2 cellular contexts compared by ENCODE assay signal in the genomic region with DNA sequence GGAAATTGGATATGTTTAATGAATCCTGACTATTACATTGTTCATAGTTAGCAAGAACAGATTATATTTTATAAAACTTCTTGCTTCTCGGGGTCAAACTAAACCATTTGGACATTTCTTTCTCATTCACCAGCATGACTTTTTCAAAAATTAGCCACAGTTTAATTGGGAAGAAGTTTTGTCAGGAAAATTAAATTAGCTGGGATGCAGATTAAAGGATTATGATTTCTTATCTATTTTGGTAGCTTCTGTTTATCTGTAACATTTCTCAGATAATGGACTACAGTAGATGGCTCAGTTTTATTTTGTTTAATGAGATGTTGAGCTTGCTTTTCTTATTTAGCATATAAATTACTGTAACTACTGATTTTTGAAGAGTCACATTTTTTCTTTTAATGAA.
A peak's percentile ranks its signal among the peaks of the same experiment; 100 is the strongest.
TF ChIP-seq lines count a peak whose summit lies in the region.

No MANE protein-coding gene starts in this region.

TF ChIP-seq in A549, 52 proteins besides CTCF, POLR2A, EP300 and RAD21 (continued from another document):
- TF ChIP-seq FOSL2 (IDR thresholded peaks at IDR 0.05) (no peak), FOSL2 (CRISPR knock-in tag; IDR thresholded peaks at IDR 0.05) (no peak), MYC (IDR thresholded peaks at IDR 0.05; ENCODE audit: borderline replicate concordance, low read length) (no peak)
- TF ChIP-seq, protein P1, sequence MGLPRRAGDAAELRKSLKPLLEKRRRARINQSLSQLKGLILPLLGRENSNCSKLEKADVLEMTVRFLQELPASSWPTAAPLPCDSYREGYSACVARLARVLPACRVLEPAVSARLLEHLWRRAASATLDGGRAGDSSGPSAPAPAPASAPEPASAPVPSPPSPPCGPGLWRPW (IDR thresholded peaks at IDR 0.05): no peak

TF ChIP-seq in SK-N-SH treated with all-trans-retinoic acid at 6 μM for 48 hours, 23 proteins besides CTCF, POLR2A, EP300 and RAD21 (continued from another document):
- TF ChIP-seq, protein P2, sequence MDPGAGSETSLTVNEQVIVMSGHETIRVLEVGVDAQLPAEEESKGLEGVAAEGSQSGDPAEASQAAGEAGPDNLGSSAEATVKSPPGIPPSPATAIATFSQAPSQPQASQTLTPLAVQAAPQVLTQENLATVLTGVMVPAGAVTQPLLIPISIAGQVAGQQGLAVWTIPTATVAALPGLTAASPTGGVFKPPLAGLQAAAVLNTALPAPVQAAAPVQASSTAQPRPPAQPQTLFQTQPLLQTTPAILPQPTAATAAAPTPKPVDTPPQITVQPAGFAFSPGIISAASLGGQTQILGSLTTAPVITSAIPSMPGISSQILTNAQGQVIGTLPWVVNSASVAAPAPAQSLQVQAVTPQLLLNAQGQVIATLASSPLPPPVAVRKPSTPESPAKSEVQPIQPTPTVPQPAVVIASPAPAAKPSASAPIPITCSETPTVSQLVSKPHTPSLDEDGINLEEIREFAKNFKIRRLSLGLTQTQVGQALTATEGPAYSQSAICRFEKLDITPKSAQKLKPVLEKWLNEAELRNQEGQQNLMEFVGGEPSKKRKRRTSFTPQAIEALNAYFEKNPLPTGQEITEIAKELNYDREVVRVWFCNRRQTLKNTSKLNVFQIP (CRISPR knock-in tag; IDR thresholded peaks at IDR 0.05; ENCODE audit: borderline replicate concordance, low read depth): no peak
- TF ChIP-seq PPARA (CRISPR knock-in tag; IDR thresholded peaks at IDR 0.05; ENCODE audit: borderline replicate concordance) (no peak), CREB5 (CRISPR knock-in tag; IDR thresholded peaks at IDR 0.05; ENCODE audit: low read depth) (no peak), BACH2 (CRISPR knock-in tag; IDR thresholded peaks at IDR 0.05; ENCODE audit: borderline replicate concordance) (no peak), ZNF565 (CRISPR knock-in tag; conservative IDR thresholded peaks at IDR 0.05; ENCODE audit: low read depth) (no peak), TCF4 (CRISPR knock-in tag; IDR thresholded peaks at IDR 0.05; ENCODE audit: borderline replicate concordance) (peak; percentile 27; the same call in 1 of the 2 replicates), ESRRG (CRISPR knock-in tag; IDR thresholded peaks at IDR 0.05) (no peak), RARB (CRISPR knock-in tag; IDR thresholded peaks at IDR 0.05) (no peak), GLIS3 (CRISPR knock-in tag; IDR thresholded peaks at IDR 0.05) (no peak), ZFP30 (CRISPR knock-in tag; IDR thresholded peaks at IDR 0.05) (no peak), TOX (CRISPR knock-in tag; IDR thresholded peaks at IDR 0.05; ENCODE audit: borderline replicate concordance) (no peak), ZC3H10 (CRISPR knock-in tag; IDR thresholded peaks at IDR 0.05) (peak; percentile 59; the same call in 1 of the 2 replicates), ZFP3 (CRISPR knock-in tag; IDR thresholded peaks at IDR 0.05) (no peak), SNAI2 (CRISPR knock-in tag; IDR thresholded peaks at IDR 0.05) (no peak), ZNF70 (CRISPR knock-in tag; IDR thresholded peaks at IDR 0.05) (no peak), PATZ1 (CRISPR knock-in tag; IDR thresholded peaks at IDR 0.05; ENCODE audit: borderline replicate concordance) (no peak)
